Comparison of ENCODE assay signal across 10 cellular contexts in genomic region chr6:168440520-168441433, GRCh38. TPM values are rescaled to one million over a fixed set of nuclear protein-coding genes. Genes with fewer than 3 reads are reported as not detected.
DNase-seq lines count a peak whose midpoint lies in the region; ATAC-seq and TF ChIP-seq lines count a peak whose summit lies in the region.
"Had no signal": no experiment of that assay in that cellular context is flagged by ENCODE, and none has a peak within 500 bp of the region (broad histone marks: within the 10 kb centered on the region; RNA-seq: fewer than 3 reads in every experiment).

Gene SMOC2, plus strand, starts transcription at chr6:168441184. Its CDS starts 187 bp downstream, at chr6:168441371.

- no peak within 1 kb of the TSS for H3K27ac Mint-ChIP-seq in GM23338
- no peak within 1 kb of the TSS for H3K27ac Mint-ChIP-seq in naive thymus-derived CD8-positive, alpha-beta T cell
- H3K27ac Mint-ChIP-seq: activated CD4-positive, alpha-beta T cell treated with anti-CD3 and anti-CD28 coated beads for 36 hours; effector memory CD8-positive, alpha-beta T cell had no signal

- no peak for TF ChIP-seq EP300 in sigmoid colon (IDR thresholded peaks at IDR 0.05)

- H3K4me3 Mint-ChIP-seq in GM23338, result peak within 1 kb of the TSS; percentile 70
- H3K4me3 Mint-ChIP-seq in naive thymus-derived CD8-positive, alpha-beta T cell, result no peak within 1 kb of the TSS
- H3K4me3 Mint-ChIP-seq: activated CD4-positive, alpha-beta T cell treated with anti-CD3 and anti-CD28 coated beads for 36 hours; effector memory CD8-positive, alpha-beta T cell had no signal

- POLR2A ChIA-PET in naive thymus-derived CD8-positive, alpha-beta T cell (lab: Charles Lee), result no interaction called here

- ATAC-seq in GM23338, result peak; percentile 67
- peak; percentile 35; the same call in 2 of the 3 replicates for ATAC-seq in RWPE2 (ENCODE audit: low read depth)
- no peak for ATAC-seq in naive thymus-derived CD8-positive, alpha-beta T cell
- ATAC-seq in HG03045 (IDR thresholded peaks at IDR 0.05; ENCODE audit: unreplicated experiment), result no peak
- ATAC-seq: activated CD4-positive, alpha-beta T cell treated with anti-CD3 and anti-CD28 coated beads for 36 hours; effector memory CD8-positive, alpha-beta T cell had no signal

- H3K4me3 ChIP-seq in GM23338 (peak within 1 kb of the TSS; percentile 68), RWPE2 (ENCODE audit: severe bottlenecking) (no peak within 1 kb of the TSS), iPS-18c (ENCODE audit: insufficient read depth, low read depth, low read length) (peak within 1 kb of the TSS; percentile 57), sigmoid colon (peak within 1 kb of the TSS; percentile 49 to 75 (median 58))

- H3K36me3 ChIP-seq in GM23338 (ENCODE audit: insufficient read depth) (no peaks in the 10 kb centered on the region; the same call in 1 of the 2 replicates), RWPE2 (ENCODE audit: low read depth) (no peaks in the 10 kb centered on the region), sigmoid colon (no peaks in the 10 kb centered on the region)

- H3K27me3 ChIP-seq in GM23338 (ENCODE audit: insufficient read depth), result peaks cover 53% of the 10 kb centered on the region
- peaks cover 82% of the 10 kb centered on the region for H3K27me3 ChIP-seq in RWPE2 (ENCODE audit: insufficient read depth, poor library complexity, severe bottlenecking)
- peaks cover 0 to 16% (median 15%) of the 10 kb centered on the region in 3 donors for H3K27me3 ChIP-seq in sigmoid colon

- no peaks in the 10 kb centered on the region for H3K36me3 Mint-ChIP-seq in GM23338 (ENCODE audit: low read depth)
- no peaks in the 10 kb centered on the region for H3K36me3 Mint-ChIP-seq in naive thymus-derived CD8-positive, alpha-beta T cell

- H3K4me1 ChIP-seq in GM23338 (ENCODE audit: insufficient read depth) (peaks cover 47% of the 10 kb centered on the region), RWPE2 (ENCODE audit: insufficient read depth, poor library complexity, severe bottlenecking) (no peaks in the 10 kb centered on the region), sigmoid colon (peaks cover 0 to 33% (median 24%) of the 10 kb centered on the region in 4 donors)

- H4K20me1 ChIP-seq in GM23338 (replicated peaks; ENCODE audit: insufficient read depth), result no peaks in the 10 kb centered on the region

- H3K27me3 Mint-ChIP-seq in GM23338 (ENCODE audit: insufficient read depth, low read depth, poor library complexity), result peaks cover 43% of the 10 kb centered on the region
- peaks cover 16 to 63% (median 38%) of the 10 kb centered on the region in 5 donors for H3K27me3 Mint-ChIP-seq in naive thymus-derived CD8-positive, alpha-beta T cell

- no peaks in the 10 kb centered on the region; the same call in 2 of the 3 replicates for H3K9me3 Mint-ChIP-seq in GM23338
- peaks cover 0 to 2% (median 0%) of the 10 kb centered on the region in 9 donors for H3K9me3 Mint-ChIP-seq in naive thymus-derived CD8-positive, alpha-beta T cell
- H3K9me3 Mint-ChIP-seq: effector memory CD8-positive, alpha-beta T cell had no signal

- TF ChIP-seq CTCF in GM23338 (conservative IDR thresholded peaks at IDR 0.05; ENCODE audit: low read depth in 2 of 2) (no peak), RWPE2 (IDR thresholded peaks at IDR 0.05; ENCODE audit: poor library complexity, severe bottlenecking) (no peak), sigmoid colon (IDR thresholded peaks at IDR 0.05) (no peak)

- H3K9me3 ChIP-seq in RWPE2 (ENCODE audit: severe bottlenecking) (no peaks in the 10 kb centered on the region), iPS-18c (ENCODE audit: control insufficient read depth, insufficient read depth, low read length) (no peaks in the 10 kb centered on the region), sigmoid colon (no peaks in the 10 kb centered on the region)

- H3K79me2 ChIP-seq in GM23338 (replicated peaks; ENCODE audit: insufficient read depth), result peaks cover 3% of the 10 kb centered on the region; the same call in 1 of the 2 replicates

- peaks cover 53% of the 10 kb centered on the region for H3K4me1 Mint-ChIP-seq in GM23338
- H3K4me1 Mint-ChIP-seq in naive thymus-derived CD8-positive, alpha-beta T cell, result peaks cover 0 to 3% (median 0%) of the 10 kb centered on the region in 4 donors
- H3K4me1 Mint-ChIP-seq: activated CD4-positive, alpha-beta T cell treated with anti-CD3 and anti-CD28 coated beads for 36 hours had no signal

- no peaks in the 10 kb centered on the region for H3F3A ChIP-seq in GM23338 (replicated peaks; ENCODE audit: low read depth)

- no peak within 1 kb of the TSS for H3K27ac ChIP-seq in GM23338 (ENCODE audit: low read depth)
- no peak within 1 kb of the TSS for H3K27ac ChIP-seq in RWPE2 (ENCODE audit: poor library complexity, severe bottlenecking)
- peak within 1 kb of the TSS; percentile 43 to 68 (median 56) for H3K27ac ChIP-seq in sigmoid colon

- WGBS in sigmoid colon, 2 donors, result 1 to 5% methylated on average over 81 of the region's 81 CpGs

- H3K4me2 ChIP-seq in GM23338, result peak within 1 kb of the TSS; percentile 94

- peaks cover 5% of the 10 kb centered on the region; the same call in 1 of the 2 replicates for H3K9me2 ChIP-seq in GM23338 (ENCODE audit: insufficient read depth)

- H2AFZ ChIP-seq in GM23338, result peak within 1 kb of the TSS; percentile 95

- no peak for TF ChIP-seq POLR2A in sigmoid colon (IDR thresholded peaks at IDR 0.05)

- DNase-seq in GM23338 (ENCODE audit: low spot score), result peak; percentile 56
- no peak for DNase-seq in RWPE2 (ENCODE audit: low spot score)
- no peak for DNase-seq in sigmoid colon
- DNase-seq in naive thymus-derived CD8-positive, alpha-beta T cell, result no peak
- no peak for DNase-seq in activated gamma-delta T cell treated with Interleukin-2 at 50 U/mL for 16 hours
- no peak for DNase-seq in T1000 (lab: John Stamatoyannopoulos, UW)
- DNase-seq: activated CD4-positive, alpha-beta T cell treated with anti-CD3 and anti-CD28 coated beads for 36 hours; effector memory CD8-positive, alpha-beta T cell had no signal

- intact Hi-C loops in sigmoid colon (cut with DNase I), result loop anchor here (5.0 to 10.0 kb wide), 2 partner anchors 197 to 444 kb away; no protein-coding TSS in a partner anchor

TF ChIP-seq in GM23338, 12 proteins besides CTCF, POLR2A, EP300 and RAD21:
- TF ChIP-seq EZH2 (IDR thresholded peaks at IDR 0.05; ENCODE audit: low read depth, unreplicated experiment) (peak; percentile 48), ZNF114 (CRISPR knock-in tag; IDR thresholded peaks at IDR 0.05) (no peak)

RNA-seq across cellular contexts. Expression of gene SMOC2, which starts in this region (rescaled TPM):
- total RNA-seq in GM23338 (2014; rRNA removed; shearing (Covaris generic)), result 5.1 and 6.5 TPM in 2 replicates
- polyA plus RNA-seq in GM23338 (2016; fragmentation: Nextera tagmentation; extraction: Ambion mirVana) (3.5 and 4.3 TPM in 2 replicates), sigmoid colon (10 to 100 TPM in 1 of 3 donors, 1 to 10 TPM in 2; 4.2 to 33.5 (median 6.2) TPM)
- total RNA-seq in sigmoid colon, result 100 to 1,000 TPM in 1 of 4 donors, 10 to 100 TPM in 3; 23.9 to 130 (median 52.9) TPM
- not detected for total RNA-seq in naive thymus-derived CD8-positive, alpha-beta T cell
- polyA plus RNA-seq in naive thymus-derived CD8-positive, alpha-beta T cell, result not detected
- total RNA-seq: activated CD4-positive, alpha-beta T cell treated with anti-CD3 and anti-CD28 coated beads for 36 hours had no signal

Comparison
In these comparisons a context has a peak if more than half of its experiments do, and no peak if none do; other contexts are left out.
1. ATAC-seq: peak in GM23338 (single experiment) and RWPE2 (single experiment); none in naive thymus-derived CD8-positive, alpha-beta T cell (0 of 2) and HG03045 (single experiment).
2. H3K27ac ChIP-seq: peak in sigmoid colon (4 of 4); none in GM23338 (single experiment) and RWPE2 (single experiment).